14 cellular contexts compared by ENCODE assay signal in the genomic region with DNA sequence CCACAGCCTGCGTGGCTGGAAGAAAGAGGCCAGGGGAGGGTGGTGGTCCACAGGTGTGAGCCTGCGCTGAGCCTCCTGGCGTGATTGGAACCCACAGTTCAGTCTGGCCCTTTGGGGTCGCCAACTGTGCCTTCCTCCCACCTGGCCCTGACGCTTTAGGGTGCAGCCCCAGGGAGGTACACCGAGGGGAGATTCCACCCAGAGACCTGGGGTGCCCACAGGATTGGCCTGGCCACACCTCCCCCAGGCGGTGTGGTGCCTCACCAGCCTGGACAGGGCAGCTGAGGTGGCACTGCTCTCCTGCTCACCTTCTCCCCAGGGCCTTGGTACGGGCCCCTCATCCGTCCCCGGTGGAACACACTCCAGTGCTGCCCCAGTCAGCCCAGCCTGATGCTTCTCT. TPM values are rescaled to one million over a fixed set of nuclear protein-coding genes. Genes with fewer than 3 reads are reported as not detected.
DNase-seq lines count a peak whose midpoint lies in the region; ATAC-seq, FAIRE-seq and TF ChIP-seq lines count a peak whose summit lies in the region.
"Had no signal": no experiment of that assay in that cellular context is flagged by ENCODE, and none has a peak within 500 bp of the region (broad histone marks: within the 10 kb centered on the region; RNA-seq: fewer than 3 reads in every experiment).

No MANE protein-coding gene starts in this region.

- H4K91ac ChIP-seq in H1 (replicated peaks; ENCODE audit: insufficient read length, low read length): peak overlapping the region; percentile 41

- H3K56ac ChIP-seq in H1 (replicated peaks; ENCODE audit: insufficient read length, low read depth, low read length): no peak overlapping the region

- no peak for ATAC-seq in HG02678 (IDR thresholded peaks at IDR 0.05; ENCODE audit: unreplicated experiment)
- ATAC-seq: gastrocnemius medialis; stimulated activated naive B cell treated with anti-CD40 and anti-IgM and Interleukin-4, amounts not matched to agents 10 μg/mL and 1 μg/mL and 100 μg/mL, for 72 hours had no signal

- POLR2A ChIA-PET in H1 (lab: Charles Lee; ENCODE audit: partially characterized antibody): interaction anchor here (1.3 kb wide), 1 partner anchor 19 kb away, joined by 3 read pairs; no protein-coding TSS in a partner anchor

- H4K8ac ChIP-seq in H1 (ENCODE audit: extremely low read depth, insufficient read depth, low read length): no peak overlapping the region

- no peak for TF ChIP-seq RAD21 in H1 (IDR thresholded peaks at IDR 0.05 in 1 of 2, conservative IDR thresholded peaks at IDR 0.05 in 1 of 2; ENCODE audit: low read depth in 2 of 2, low read length in 2 of 2)

- H2AFZ ChIP-seq in H1 (ENCODE audit: low read length): no peak overlapping the region

- H3K36me3 Mint-ChIP-seq in activated T-cell treated with anti-CD3 and anti-CD28 coated beads, Interleukin-2, amount 50 U/mL, for 24 hours (ENCODE audit: low read depth): peaks cover 19% of the 10 kb centered on the region

- FAIRE-seq in H1 (lab: Jason Lieb, UNC): no peak

- H3K4me1 Mint-ChIP-seq in activated T-cell treated with anti-CD3 and anti-CD28 coated beads, Interleukin-2, amount 50 U/mL, for 24 hours (ENCODE audit: low read depth): peaks cover 51% of the 10 kb centered on the region

- H3K79me2 ChIP-seq in H1 (ENCODE audit: control insufficient read depth in 1 of 2, insufficient read depth in 2 of 2, low read length in 2 of 2): no peaks in the 10 kb centered on the region

- peak overlapping the region; percentile 35 to 77; a peak in 3 of 4 replicates for H3K4me2 ChIP-seq in H1 (ENCODE audit: insufficient read depth in 1 of 2, low read depth in 2 of 2, low read length in 2 of 2)

- H2BK120ac ChIP-seq in H1 (replicated peaks; ENCODE audit: low read depth, low read length): no peak overlapping the region

- H3K27ac Mint-ChIP-seq in activated T-cell treated with anti-CD3 and anti-CD28 coated beads, Interleukin-2, amount 50 U/mL, for 24 hours: peak overlapping the region; percentile 71

- H3K23ac ChIP-seq in H1 (ENCODE audit: insufficient read length): no peak overlapping the region

- H2AK5ac ChIP-seq in H1 (ENCODE audit: low read depth, low read length): no peak overlapping the region

- H3K4ac ChIP-seq in H1 (replicated peaks; ENCODE audit: insufficient read length, low read depth, low read length): no peak overlapping the region

- no peak overlapping the region for H3K14ac ChIP-seq in H1 (ENCODE audit: insufficient read length)

- H4K20me1 ChIP-seq in H1 (replicated peaks in 1 of 2; ENCODE audit: control insufficient read depth in 1 of 2, insufficient read depth in 2 of 2, low read length in 2 of 2): peaks cover 0 to 2% of the 10 kb centered on the region in 2 experiments

- H4K5ac ChIP-seq in H1 (ENCODE audit: insufficient read length, low read depth, low read length): no peak overlapping the region

- CTCF ChIA-PET in H1 (lab: Charles Lee; ENCODE audit: partially characterized antibody): interaction anchor here (1.0 to 5.6 kb wide), 8 partner anchors 8 to 52 kb away, joined by 3 to 29 read pairs (median 8); partner anchors contain the start of genes ABCA2 and PTGDS

- H3K9me3 ChIP-seq in H1 (ENCODE audit: insufficient read depth in 2 of 2, low read depth in 1 of 2, low read length in 1 of 2): no peaks in the 10 kb centered on the region
- no peaks in the 10 kb centered on the region for H3K9me3 ChIP-seq in thyroid gland
- H3K9me3 ChIP-seq: gastrocnemius medialis, MG63 had no signal

- peak overlapping the region; percentile 35; the same call in 1 of the 2 replicates for H2BK5ac ChIP-seq in H1 (ENCODE audit: low read depth, low read length)

- H3K18ac ChIP-seq in H1 (ENCODE audit: extremely low read depth, low read length): no peak overlapping the region; the same call in 1 of the 2 replicates

- no peak for TF ChIP-seq POLR2A in H1 (IDR thresholded peaks at IDR 0.05; ENCODE audit: control extremely low read depth in 1 of 2, low read depth in 2 of 2, low read length in 2 of 2)
- no peak for TF ChIP-seq POLR2A in thyroid gland (IDR thresholded peaks at IDR 0.05)

- H3K79me1 ChIP-seq in H1 (ENCODE audit: low read depth, low read length): no peaks in the 10 kb centered on the region

- WGBS in H1 (ENCODE audit: extremely low coverage in 1 of 2, insufficient coverage in 1 of 2, insufficient read length in 1 of 2, insufficient replicate concordance in 2 of 2, low coverage in 1 of 2, low lambda C conversion rate in 2 of 2, missing lambda C conversion rate in 1 of 2), 2 experiments: 69% methylated on average over 8 of the region's 10 CpGs; no CpG with 5 or more reads in 1 of the 2 experiments
- 77 to 78% methylated on average over 8 to 9 of the region's 10 CpGs for WGBS in thyroid gland, 2 donors

- H3K23me2 ChIP-seq in H1 (ENCODE audit: low read depth, low read length): peaks cover 16% of the 10 kb centered on the region

- H2BK15ac ChIP-seq in H1 (ENCODE audit: low read length): peak overlapping the region; percentile 95; the same call in 1 of the 2 replicates

- no peak for DNase-seq in activated T-cell treated with anti-CD3 and anti-CD28 coated beads, Interleukin-2, amount 50 U/mL, for 24 hours
- no peak for DNase-seq in activated T-cell treated with anti-CD3 and anti-CD28 coated beads, Interleukin-2, amount 50 U/mL, for 48 hours
- DNase-seq in H1 (ENCODE audit: low read depth in 1 of 2, low spot score in 2 of 2) (no peak), thyroid gland (no peak), NCI-H69 (lab: John Stamatoyannopoulos, UW) (no peak)
- DNase-seq: cerebellar nuclear complex; gastrocnemius medialis; HCEC 1CT; MG63; midbrain; stimulated activated naive B cell treated with anti-CD40 and anti-IgM and Interleukin-4, amounts not matched to agents 10 μg/mL and 1 μg/mL and 100 μg/mL, for 72 hours had no signal

- TF ChIP-seq EP300 in H1 (IDR thresholded peaks at IDR 0.05; ENCODE audit: borderline replicate concordance in 1 of 2, low read depth in 2 of 2, low read length in 2 of 2): no peak

- H3K36me3 ChIP-seq in H1 (ENCODE audit: control insufficient read depth in 2 of 4, insufficient read depth in 4 of 4, low read length in 3 of 4) (peaks cover 0 to 2% (median 0%) of the 10 kb centered on the region in 4 experiments; a peak in 1 of 8 replicates), thyroid gland (no peaks in the 10 kb centered on the region)
- H3K36me3 ChIP-seq: MG63 had no signal

- peak overlapping the region; percentile 60; the same call in 1 of the 2 replicates for H2BK12ac ChIP-seq in H1 (ENCODE audit: low read depth, low read length)

- H3K4me1 ChIP-seq in H1 (replicated peaks in 1 of 4; ENCODE audit: control insufficient read depth in 3 of 4, insufficient read depth in 4 of 4, low read length in 3 of 4) (peaks cover 0 to 20% (median 11%) of the 10 kb centered on the region in 4 experiments; a peak in 6 of 7 replicates), thyroid gland (peaks cover 46 to 65% of the 10 kb centered on the region in 2 donors)

- H3K27me3 Mint-ChIP-seq in activated T-cell treated with anti-CD3 and anti-CD28 coated beads, Interleukin-2, amount 50 U/mL, for 24 hours: peaks cover 9% of the 10 kb centered on the region

- H2BK20ac ChIP-seq in H1 (ENCODE audit: low read length): no peak overlapping the region

- H3K27ac ChIP-seq in H1 (ENCODE audit: low read depth, low read length) (no peak overlapping the region), thyroid gland (peak overlapping the region; percentile 53 to 78 (median 69))
- H3K27ac ChIP-seq: gastrocnemius medialis had no signal

- no peak overlapping the region for H3K9ac ChIP-seq in H1 (replicated peaks in 1 of 4; ENCODE audit: extremely low read depth in 1 of 4, low read depth in 3 of 4, low read length in 3 of 4)

- TF ChIP-seq CTCF in H1 (IDR thresholded peaks at IDR 0.05; ENCODE audit: control extremely low read depth in 1 of 3, insufficient read depth in 1 of 3, low read depth in 1 of 3, low read length in 3 of 3): no peak
- no peak for TF ChIP-seq CTCF in thyroid gland (IDR thresholded peaks at IDR 0.05)

- H3K4me3 Mint-ChIP-seq in activated T-cell treated with anti-CD3 and anti-CD28 coated beads, Interleukin-2, amount 50 U/mL, for 24 hours: peak overlapping the region; percentile 4

- intact Hi-C loops in thyroid gland (cut with DNase I): loop anchor here (5.0 kb wide), 1 partner anchor 45 kb away; the partner anchor contains the start of gene LCN12

- H3K4me3 ChIP-seq in H1 (ENCODE audit: extremely low read depth in 1 of 4, insufficient read depth in 2 of 4, low read depth in 3 of 4, low read length in 4 of 4) (peak overlapping the region in 1 of 4 experiments; percentile 50; a peak in 2 of 8 replicates), thyroid gland (replicated peaks in 1 of 3) (peak overlapping the region in 1 of 3 donors; percentile 37)
- H3K4me3 ChIP-seq: gastrocnemius medialis, MG63 had no signal

- no peaks in the 10 kb centered on the region; a peak in 1 of 7 replicates for H3K27me3 ChIP-seq in H1 (replicated peaks in 1 of 4; ENCODE audit: control insufficient read depth in 3 of 4, extremely low read depth in 1 of 4, insufficient read depth in 3 of 4, low read length in 3 of 4)
- H3K27me3 ChIP-seq in thyroid gland: no peaks in the 10 kb centered on the region
- H3K27me3 ChIP-seq: MG63 had no signal

- H3K9me3 Mint-ChIP-seq in activated T-cell treated with anti-CD3 and anti-CD28 coated beads, Interleukin-2, amount 50 U/mL, for 24 hours: no peaks in the 10 kb centered on the region
- H3K9me3 Mint-ChIP-seq: stimulated activated naive B cell treated with anti-CD40 and anti-IgM and Interleukin-4, amounts not matched to agents 10 μg/mL and 1 μg/mL and 100 μg/mL, for 72 hours had no signal

RNA-seq across cellular contexts. Expression of gene CLIC3, which starts 1.0 kb away (rescaled TPM):
- not detected in 2 replicates for total RNA-seq in H1 (2021; fragmentation: NEBNext Ultra II Directional; extraction: Animal tissue kit (Norgen Biotek cat#: 25700))
- polyA plus RNA-seq in H1 (2011; rRNA removed): 0.12 and 0.33 TPM in 2 replicates
- 0.18 TPM for polyA plus RNA-seq in H1 (2011; cell fraction: cytosol; rRNA removed)
- polyA plus RNA-seq in H1 (2011; cell fraction: nucleus; rRNA removed): 0.17 TPM
- polyA plus RNA-seq in H1 (2012, experiment 1 of 2): not detected in 4 replicates
- polyA plus RNA-seq in H1 (2012, experiment 2 of 2): 0.26 TPM
- 0.20 TPM for polyA plus RNA-seq in H1 (2013, experiment 1 of 2)
- 0.29 TPM for polyA plus RNA-seq in H1 (2013, experiment 2 of 2)
- not detected in 2 replicates for polyA minus RNA-seq in H1 (2011; rRNA and poly(A)+ RNA removed)
- not detected for polyA minus RNA-seq in H1 (2011; cell fraction: cytosol; rRNA and poly(A)+ RNA removed)
- 1.2 TPM for polyA minus RNA-seq in H1 (2011; cell fraction: nucleus; rRNA and poly(A)+ RNA removed)
- 100 to 1,000 TPM in 3 of 4 donors, 10 to 100 TPM in 1; 97.7 to 301 (median 268) TPM for total RNA-seq in thyroid gland
- total RNA-seq: skeletal muscle tissue had no signal

RNA-seq across cellular contexts. Expression of gene PAXX, which starts 5.1 kb away (rescaled TPM):
- total RNA-seq in H1 (2021; fragmentation: NEBNext Ultra II Directional; extraction: Animal tissue kit (Norgen Biotek cat#: 25700)): 40.8 and 43.4 TPM in 2 replicates
- 45.9 and 56.8 TPM in 2 replicates for polyA plus RNA-seq in H1 (2011; rRNA removed)
- polyA plus RNA-seq in H1 (2011; cell fraction: cytosol; rRNA removed): 44.8 TPM
- polyA plus RNA-seq in H1 (2011; cell fraction: nucleus; rRNA removed): 87.4 TPM
- 16.8 to 35.4 TPM (median 32.7 TPM) in 4 replicates for polyA plus RNA-seq in H1 (2012, experiment 1 of 2)
- polyA plus RNA-seq in H1 (2012, experiment 2 of 2): 35.7 TPM
- 42.4 TPM for polyA plus RNA-seq in H1 (2013, experiment 1 of 2)
- polyA plus RNA-seq in H1 (2013, experiment 2 of 2): 42.4 TPM
- polyA minus RNA-seq in H1 (2011; rRNA and poly(A)+ RNA removed): 1.9 and 2.3 TPM in 2 replicates
- 9.8 TPM for polyA minus RNA-seq in H1 (2011; cell fraction: cytosol; rRNA and poly(A)+ RNA removed)
- polyA minus RNA-seq in H1 (2011; cell fraction: nucleus; rRNA and poly(A)+ RNA removed): 24.2 TPM
- total RNA-seq in thyroid gland: 100 to 1,000 TPM in 1 of 4 donors, 10 to 100 TPM in 3; 29.8 to 109 (median 50.7) TPM

RNA-seq across cellular contexts. Expression of gene LCNL1, which starts 14.6 kb away (rescaled TPM):
- total RNA-seq in H1 (2021; fragmentation: NEBNext Ultra II Directional; extraction: Animal tissue kit (Norgen Biotek cat#: 25700)): 0.15 TPM in 1 of 2 replicates, not detected in the other
- polyA plus RNA-seq in H1 (2011; rRNA removed): 0.11 and 0.35 TPM in 2 replicates
- 0.21 TPM for polyA plus RNA-seq in H1 (2011; cell fraction: cytosol; rRNA removed)
- 1.5 TPM for polyA plus RNA-seq in H1 (2011; cell fraction: nucleus; rRNA removed)
- polyA plus RNA-seq in H1 (2012, experiment 1 of 2): 0.07 TPM in 1 of 4 replicates, not detected in the others
- polyA plus RNA-seq in H1 (2012, experiment 2 of 2): 0.13 TPM
- 0.18 TPM for polyA plus RNA-seq in H1 (2013, experiment 1 of 2)
- 0.06 TPM for polyA plus RNA-seq in H1 (2013, experiment 2 of 2)
- 0.25 TPM in 1 of 2 replicates, not detected in the other for polyA minus RNA-seq in H1 (2011; rRNA and poly(A)+ RNA removed)
- not detected for polyA minus RNA-seq in H1 (2011; cell fraction: cytosol; rRNA and poly(A)+ RNA removed)
- polyA minus RNA-seq in H1 (2011; cell fraction: nucleus; rRNA and poly(A)+ RNA removed): 1.00 TPM
- total RNA-seq in thyroid gland: under 1 TPM in 1 of 4 donors, not detected in 3; 0.54 TPM
- total RNA-seq: NCI-H460 had no signal

RNA-seq across cellular contexts. Expression of gene PTGDS, which starts 20.1 kb away (rescaled TPM):
- 2.2 and 2.3 TPM in 2 replicates for total RNA-seq in H1 (2021; fragmentation: NEBNext Ultra II Directional; extraction: Animal tissue kit (Norgen Biotek cat#: 25700))
- polyA plus RNA-seq in H1 (2011; rRNA removed): 1.7 and 2.5 TPM in 2 replicates
- polyA plus RNA-seq in H1 (2011; cell fraction: cytosol; rRNA removed): 1.1 TPM
- 6.2 TPM for polyA plus RNA-seq in H1 (2011; cell fraction: nucleus; rRNA removed)
- polyA plus RNA-seq in H1 (2012, experiment 1 of 2): 0.66 to 1.3 TPM (median 0.98 TPM) in 4 replicates
- polyA plus RNA-seq in H1 (2012, experiment 2 of 2): 1.4 TPM
- polyA plus RNA-seq in H1 (2013, experiment 1 of 2): 1.4 TPM
- polyA plus RNA-seq in H1 (2013, experiment 2 of 2): 2.0 TPM
- polyA minus RNA-seq in H1 (2011; rRNA and poly(A)+ RNA removed): 0.54 TPM in 1 of 2 replicates, not detected in the other
- not detected for polyA minus RNA-seq in H1 (2011; cell fraction: cytosol; rRNA and poly(A)+ RNA removed)
- 1.9 TPM for polyA minus RNA-seq in H1 (2011; cell fraction: nucleus; rRNA and poly(A)+ RNA removed)
- total RNA-seq in thyroid gland: 10 to 100 TPM in 3 of 4 donors, 1 to 10 TPM in 1; 5.0 to 39.5 (median 33.9) TPM
- total RNA-seq: NCI-H460 had no signal

RNA-seq across cellular contexts. Expression of gene ABCA2, which starts 30.7 kb away (rescaled TPM):
- total RNA-seq in H1 (2021; fragmentation: NEBNext Ultra II Directional; extraction: Animal tissue kit (Norgen Biotek cat#: 25700)): 12.5 and 15.2 TPM in 2 replicates
- polyA plus RNA-seq in H1 (2011; rRNA removed): 14.3 and 21.9 TPM in 2 replicates
- polyA plus RNA-seq in H1 (2011; cell fraction: cytosol; rRNA removed): 14.6 TPM
- polyA plus RNA-seq in H1 (2011; cell fraction: nucleus; rRNA removed): 99.2 TPM
- 8.5 to 19.3 TPM (median 15.7 TPM) in 4 replicates for polyA plus RNA-seq in H1 (2012, experiment 1 of 2)
- polyA plus RNA-seq in H1 (2012, experiment 2 of 2): 6.9 TPM
- polyA plus RNA-seq in H1 (2013, experiment 1 of 2): 18.5 TPM
- 14.9 TPM for polyA plus RNA-seq in H1 (2013, experiment 2 of 2)
- 11.5 and 13.8 TPM in 2 replicates for polyA minus RNA-seq in H1 (2011; rRNA and poly(A)+ RNA removed)
- polyA minus RNA-seq in H1 (2011; cell fraction: cytosol; rRNA and poly(A)+ RNA removed): 15.5 TPM
- 17.1 TPM for polyA minus RNA-seq in H1 (2011; cell fraction: nucleus; rRNA and poly(A)+ RNA removed)
- 10 to 100 TPM; 36.8 to 59.7 (median 50.2) TPM for total RNA-seq in thyroid gland

Comparison
In these comparisons a context has a peak if more than half of its experiments do, and no peak if none do; other contexts are left out.
1. RNA of gene CLIC3, which starts 1.0 kb away (total RNA-seq): 97.7 to 301 TPM in thyroid gland; not detected in H1; every median in the first group is over 10 times any median in the second.